ENCODE assay signal across 22 cellular contexts in the genomic region with DNA sequence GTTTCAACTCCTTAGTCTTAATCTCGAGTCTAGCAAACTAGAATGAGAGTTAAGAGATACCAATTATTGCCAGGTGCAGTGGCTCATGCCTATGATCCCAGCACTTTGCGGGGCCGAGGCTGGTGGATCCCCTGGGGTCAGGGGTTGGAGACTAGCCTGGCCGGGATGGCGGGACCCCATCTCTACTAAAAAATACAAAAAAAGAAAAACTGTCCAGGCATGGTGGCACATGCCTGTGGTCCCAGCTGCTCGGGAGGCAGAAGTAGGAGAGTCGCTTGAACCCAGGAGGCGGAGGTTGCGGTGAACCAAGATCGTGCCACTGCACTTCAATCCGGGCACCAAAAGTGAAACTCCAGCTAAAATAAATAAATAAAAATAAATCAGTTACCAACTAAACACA.
"Had no signal": no experiment of that assay in that cellular context is flagged by ENCODE, and none has a peak within 500 bp of the region (broad histone marks: within the 10 kb centered on the region; RNA-seq: fewer than 3 reads in every experiment).

No MANE protein-coding gene starts in this region.

- H2AFZ ChIP-seq: hepatocyte had no signal

- H3K4me1 ChIP-seq: prostate gland, tibial nerve, uterus had no signal

- H3K4me3 ChIP-seq: hepatocyte, lung, ovary, prostate gland, skin epidermis, tibial nerve, uterus had no signal

- H3K36me3 ChIP-seq: ovary, prostate gland, tibial nerve, uterus had no signal

- H3K27ac ChIP-seq: hepatocyte, ovary, prostate gland, skin epidermis, tibial nerve, uterus had no signal

- ATAC-seq: left cardiac atrium; left lobe of liver; natural killer cell; right cardiac atrium; sciatic nerve; stimulated activated effector memory CD8-positive, alpha-beta T cell treated with anti-CD3 and anti-CD28 coated beads, Interleukin-12 subunit alpha, Interleukin-12 subunit beta, amount 100 ng/mL, for 72 hours; stimulated activated naive CD8-positive, alpha-beta T cell treated with anti-CD3 and anti-CD28 coated beads, Interleukin-15, amount 100 ng/mL, for 72 hours had no signal

- DNase-seq: islet precursor cell; kidney glomerular epithelial cell; left cardiac atrium; mesendoderm; naive B cell; natural killer cell; ovary; retina; stimulated activated CD4-positive, alpha-beta T cell treated with anti-CD3 and anti-CD28 coated beads, Interleukin-4, amount 100 ng/mL, for 24 hours; stimulated activated naive CD4-positive, alpha-beta T cell treated with Interleukin-2 at 50 U/mL for 16 hours; stimulated activated naive CD8-positive, alpha-beta T cell treated with anti-CD3 and anti-CD28 coated beads, Interleukin-15, amount 100 ng/mL, for 72 hours; substantia nigra; uterus had no signal

- H3K79me2 ChIP-seq: hepatocyte had no signal

- H3K4me2 ChIP-seq: hepatocyte had no signal

- H3K9me3 ChIP-seq: ovary, prostate gland, tibial nerve, uterus had no signal

- H3K27me3 ChIP-seq: hepatocyte, ovary, tibial nerve, uterus had no signal
